Comparison of ENCODE assay signal across 14 cellular contexts in the genomic region with DNA sequence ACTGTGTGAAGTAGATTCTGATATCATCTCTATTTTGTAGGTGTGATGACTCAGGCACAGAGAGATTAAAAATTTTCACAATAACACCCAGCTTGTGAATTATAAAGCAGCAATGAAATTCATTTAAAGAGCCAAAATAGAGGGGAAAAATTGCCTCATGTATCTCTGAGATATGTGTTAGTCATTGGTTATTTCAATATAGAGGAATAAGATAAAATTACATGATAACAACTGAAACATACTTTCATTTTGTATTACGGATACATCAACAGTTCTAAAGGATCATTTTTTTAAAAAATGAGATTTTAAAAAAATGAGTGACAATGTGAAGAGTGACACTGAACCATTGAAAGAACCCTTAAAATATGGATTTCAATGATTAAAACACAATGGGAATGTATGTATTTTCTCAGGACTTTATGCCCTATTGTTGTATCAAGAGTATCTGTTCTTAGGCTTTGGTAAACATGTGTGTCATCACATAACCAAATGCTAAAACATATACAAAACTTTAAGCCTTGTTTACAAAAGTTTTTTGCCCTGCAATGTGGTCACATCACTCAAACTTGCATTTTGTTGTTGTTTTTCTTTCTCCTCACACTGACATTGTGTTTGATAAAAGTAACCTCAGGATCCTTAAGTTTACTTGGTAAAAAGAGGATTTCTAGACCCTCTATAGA.
A peak's percentile ranks its signal among the peaks of the same experiment; 100 is the strongest.
DNase-seq lines count a peak whose midpoint lies in the region; ATAC-seq, FAIRE-seq and TF ChIP-seq lines count a peak whose summit lies in the region.
"Had no signal": no experiment of that assay in that cellular context is flagged by ENCODE, and none has a peak within 500 bp of the region (broad histone marks: within the 10 kb centered on the region; RNA-seq: fewer than 3 reads in every experiment).

No MANE protein-coding gene starts in this region.

- FAIRE-seq in astrocyte (lab: Jason Lieb, UNC) = no peak
- FAIRE-seq: HepG2 had no signal

- peaks cover 4% of the 10 kb centered on the region for H3K9me3 Mint-ChIP-seq in astrocyte (ENCODE audit: unreplicated experiment)
- peaks cover 8% of the 10 kb centered on the region for H3K9me3 Mint-ChIP-seq in glutamatergic neuron (ENCODE audit: unreplicated experiment)
- H3K9me3 Mint-ChIP-seq: neural crest cell had no signal

- H3K27me3 ChIP-seq in left ventricle myocardium inferior (ENCODE audit: low read depth) (no peaks in the 10 kb centered on the region), right atrium auricular region (no peaks in the 10 kb centered on the region), astrocyte (ENCODE audit: insufficient read depth, low read length) (no peaks in the 10 kb centered on the region)

- peak overlapping the region; percentile 70 for H3K27ac Mint-ChIP-seq in astrocyte (ENCODE audit: unreplicated experiment)
- peak overlapping the region; percentile 56 for H3K27ac Mint-ChIP-seq in glutamatergic neuron (ENCODE audit: unreplicated experiment)

- no peaks in the 10 kb centered on the region for H3K9me3 ChIP-seq in left ventricle myocardium inferior (replicated peaks)
- no peaks in the 10 kb centered on the region for H3K9me3 ChIP-seq in right atrium auricular region
- no peaks in the 10 kb centered on the region for H3K9me3 ChIP-seq in astrocyte (ENCODE audit: insufficient read depth, low read depth, low read length)

- ATAC-seq in GM18520 (IDR thresholded peaks at IDR 0.05; ENCODE audit: unreplicated experiment) (no peak), HG02571 (IDR thresholded peaks at IDR 0.05; ENCODE audit: unreplicated experiment) (no peak)

- H3K27ac ChIP-seq in left ventricle myocardium inferior (replicated peaks) (peak overlapping the region; percentile 37), right atrium auricular region (peak overlapping the region in 1 of 2 donors; percentile 11), astrocyte (ENCODE audit: low read depth, low read length) (no peak overlapping the region)

- no peak for DNase-seq in left ventricle myocardium inferior
- DNase-seq in right atrium auricular region (ENCODE audit: low spot score) = no peak
- peak; percentile 18 for DNase-seq in astrocyte (ENCODE audit: low read depth)
- no peak for DNase-seq in glutamatergic neuron
- DNase-seq in stimulated activated CD4-positive, alpha-beta T cell treated with anti-CD3 and anti-CD28 coated beads, Interleukin-12 subunit alpha, Interleukin-12 subunit beta, amount 100 ng/mL, for 4 hours = no peak
- no peak for DNase-seq in HPDE6-E6E7 (ENCODE audit: extremely low spot score)
- DNase-seq: COR-L47; NCI-H2171; stimulated activated naive CD4-positive, alpha-beta T cell had no signal

- H3K4me3 Mint-ChIP-seq in astrocyte (ENCODE audit: unreplicated experiment) = no peak overlapping the region
- no peak overlapping the region for H3K4me3 Mint-ChIP-seq in glutamatergic neuron (ENCODE audit: unreplicated experiment)
- H3K4me3 Mint-ChIP-seq: neural crest cell had no signal

- TF ChIP-seq CTCF in left ventricle myocardium inferior (IDR thresholded peaks at IDR 0.05; ENCODE audit: borderline replicate concordance) = no peak
- TF ChIP-seq CTCF in right atrium auricular region (IDR thresholded peaks at IDR 0.05) = no peak
- no peak for TF ChIP-seq CTCF in astrocyte (IDR thresholded peaks at IDR 0.05; ENCODE audit: insufficient read depth, low read depth, low read length)
- TF ChIP-seq CTCF in glutamatergic neuron (IDR thresholded peaks at IDR 0.05; ENCODE audit: partially characterized antibody, unreplicated experiment) = no peak

- no peaks in the 10 kb centered on the region for H3K36me3 ChIP-seq in left ventricle myocardium inferior
- H3K36me3 ChIP-seq in right atrium auricular region = no peaks in the 10 kb centered on the region
- no peaks in the 10 kb centered on the region for H3K36me3 ChIP-seq in astrocyte (ENCODE audit: insufficient read depth, low read length)

- H3K4me1 Mint-ChIP-seq in astrocyte (ENCODE audit: low read depth, unreplicated experiment) = peaks cover 7% of the 10 kb centered on the region
- peaks cover 13% of the 10 kb centered on the region for H3K4me1 Mint-ChIP-seq in glutamatergic neuron (ENCODE audit: low read depth, unreplicated experiment)
- H3K4me1 Mint-ChIP-seq: neural crest cell had no signal

- no peak overlapping the region for H3K9ac ChIP-seq in astrocyte (ENCODE audit: low read length)

- H3K4me3 ChIP-seq in left ventricle myocardium inferior (no peak overlapping the region), right atrium auricular region (no peak overlapping the region), astrocyte (ENCODE audit: insufficient read depth, low read depth, low read length) (no peak overlapping the region)
- H3K4me3 ChIP-seq: skin epidermis had no signal

- H4K20me1 ChIP-seq in astrocyte (ENCODE audit: insufficient read depth, low read length) = no peaks in the 10 kb centered on the region

- no peaks in the 10 kb centered on the region for H3K27me3 Mint-ChIP-seq in astrocyte (ENCODE audit: low read depth, unreplicated experiment)
- peaks cover 2% of the 10 kb centered on the region for H3K27me3 Mint-ChIP-seq in glutamatergic neuron (ENCODE audit: unreplicated experiment)

- no peaks in the 10 kb centered on the region for H3K36me3 Mint-ChIP-seq in astrocyte (ENCODE audit: low read depth, unreplicated experiment)
- H3K36me3 Mint-ChIP-seq in glutamatergic neuron (ENCODE audit: unreplicated experiment) = no peaks in the 10 kb centered on the region

- no peak overlapping the region for H3K4me2 ChIP-seq in astrocyte (ENCODE audit: low read length)

- peak overlapping the region; percentile 53 for H2AFZ ChIP-seq in astrocyte (ENCODE audit: low read depth, low read length)

- intact Hi-C loops in left ventricle myocardium inferior (cut with micrococcal nuclease) = no loop called here

- H3K79me2 ChIP-seq in astrocyte (ENCODE audit: insufficient read depth, low read length) = no peaks in the 10 kb centered on the region

- H3K4me1 ChIP-seq in left ventricle myocardium inferior (no peaks in the 10 kb centered on the region), right atrium auricular region (no peaks in the 10 kb centered on the region), astrocyte (ENCODE audit: insufficient read depth, low read length) (no peaks in the 10 kb centered on the region)
